18 cellular contexts compared by ENCODE assay signal in the genomic region with DNA sequence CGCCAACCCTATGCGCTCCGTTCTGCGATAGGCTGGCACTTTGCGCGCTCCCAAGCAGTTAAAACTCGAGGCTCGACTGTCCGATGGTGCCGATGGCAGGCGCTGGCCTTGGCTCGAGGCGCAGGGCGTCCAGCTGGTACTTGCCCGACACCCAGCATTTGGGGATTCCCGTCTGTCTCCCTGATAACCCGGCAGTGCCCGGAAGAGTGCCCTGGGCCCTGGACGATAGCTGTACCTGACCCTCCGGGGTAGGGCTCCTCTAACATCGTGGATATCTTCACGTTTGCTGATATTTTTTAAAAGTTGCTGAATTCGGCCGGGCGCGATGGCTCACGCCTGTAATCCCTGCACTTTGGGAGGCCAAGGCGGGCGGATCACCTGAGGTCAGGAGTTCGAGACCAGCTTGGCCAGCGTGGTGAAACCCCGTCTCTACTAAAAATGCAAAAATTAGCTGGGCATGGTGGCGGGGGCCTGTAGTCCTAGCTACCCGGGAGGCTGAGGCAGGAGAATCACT. TPM values are rescaled to one million over a fixed set of nuclear protein-coding genes. Genes with fewer than 3 reads are reported as not detected.
DNase-seq lines count a peak whose midpoint lies in the region; ATAC-seq and TF ChIP-seq lines count a peak whose summit lies in the region.
"Had no signal": no experiment of that assay in that cellular context is flagged by ENCODE, and none has a peak within 500 bp of the region (broad histone marks: within the 10 kb centered on the region; RNA-seq: fewer than 3 reads in every experiment).

No MANE protein-coding gene starts in this region.

- ATAC-seq in left ventricle myocardium superior (no peak), heart right ventricle (no peak), HG03175 (IDR thresholded peaks at IDR 0.05; ENCODE audit: unreplicated experiment) (no peak)
- ATAC-seq: sciatic nerve had no signal

- H3K9ac ChIP-seq in iPS-20b (ENCODE audit: low read depth, low read length) = no peak overlapping the region

- intact Hi-C loops in left ventricle myocardium superior (cut with micrococcal nuclease) = no loop called here
- intact Hi-C loops in heart right ventricle (cut with DNase I) = loop anchor here in 8 of 10 donors (5.0 to 10.0 kb wide), 7 partner anchors 100 to 320 kb away; no protein-coding TSS in a partner anchor
- intact Hi-C loops in activated T-helper 2 cell treated with anti-CD3 and anti-CD28 coated beads, Interferon-gamma antibody, Interleukin-2, Interleukin-4, amounts not matched to agents 10 μg/mL and 5 μg/mL and 100 μg/mL, durations not matched to agents 14 hours and 24 hours and 36 hours (cut with micrococcal nuclease) = loop anchor here (5.0 kb wide), 2 partner anchors 110 to 230 kb away; no protein-coding TSS in a partner anchor
- intact Hi-C loops in testis (cut with DNase I; ENCODE audit: low total_unique reads) = no loop called here
- intact Hi-C loops in prostate gland (cut with DNase I) = no loop called here

- peak overlapping the region; percentile 37 for H3K4me3 Mint-ChIP-seq in activated T-helper 2 cell treated with anti-CD3 and anti-CD28 coated beads, Interferon-gamma antibody, Interleukin-2, Interleukin-4, amounts not matched to agents 10 μg/mL and 5 μg/mL and 100 μg/mL, durations not matched to agents 14 hours and 24 hours and 36 hours (ENCODE audit: low read depth)
- H3K4me3 Mint-ChIP-seq: neural crest cell had no signal

- WGBS in heart right ventricle, 2 donors = 69 to 75% methylated on average over 34 of the region's 34 CpGs
- 72 to 84% methylated on average over 31 to 34 of the region's 34 CpGs for WGBS in testis, 2 donors
- WGBS in prostate gland = 94% methylated on average over 34 of the region's 34 CpGs

- H3K27me3 ChIP-seq in heart right ventricle (peaks cover 7 to 99% (median 94%) of the 10 kb centered on the region in 7 donors), iPS-20b (ENCODE audit: insufficient read depth, low read length) (peaks cover 76% of the 10 kb centered on the region), testis (no peaks in the 10 kb centered on the region), prostate gland (replicated peaks; ENCODE audit: insufficient read depth) (no peaks in the 10 kb centered on the region)

- H3K27ac ChIP-seq in heart right ventricle = no peak overlapping the region
- H3K27ac ChIP-seq in iPS-20b (ENCODE audit: low read length) = no peak overlapping the region
- H3K27ac ChIP-seq in testis = no peak overlapping the region
- no peak overlapping the region for H3K27ac ChIP-seq in prostate gland
- H3K27ac ChIP-seq: esophagus squamous epithelium had no signal

- no peaks in the 10 kb centered on the region for H3K9me3 Mint-ChIP-seq in activated T-helper 2 cell treated with anti-CD3 and anti-CD28 coated beads, Interferon-gamma antibody, Interleukin-2, Interleukin-4, amounts not matched to agents 10 μg/mL and 5 μg/mL and 100 μg/mL, durations not matched to agents 14 hours and 24 hours and 36 hours
- H3K9me3 Mint-ChIP-seq: dendritic cell treated with granulocyte-macrophage colony-stimulating factor and Interleukin-4, amounts not matched to agents 40 ng/mL and 50 ng/mL, for 4 days; neural crest cell had no signal

- H3K9me3 ChIP-seq in heart right ventricle = no peaks in the 10 kb centered on the region
- H3K9me3 ChIP-seq in iPS-20b (ENCODE audit: insufficient read depth, low read depth, low read length) = no peaks in the 10 kb centered on the region
- no peaks in the 10 kb centered on the region for H3K9me3 ChIP-seq in testis
- no peaks in the 10 kb centered on the region for H3K9me3 ChIP-seq in prostate gland
- H3K9me3 ChIP-seq: esophagus squamous epithelium, MG63 had no signal

- TF ChIP-seq POLR2A in testis (IDR thresholded peaks at IDR 0.05) = no peak
- no peak for TF ChIP-seq POLR2A in prostate gland (IDR thresholded peaks at IDR 0.05)

- H3K27ac Mint-ChIP-seq in activated T-helper 2 cell treated with anti-CD3 and anti-CD28 coated beads, Interferon-gamma antibody, Interleukin-2, Interleukin-4, amounts not matched to agents 10 μg/mL and 5 μg/mL and 100 μg/mL, durations not matched to agents 14 hours and 24 hours and 36 hours = no peak overlapping the region
- H3K27ac Mint-ChIP-seq: dendritic cell treated with granulocyte-macrophage colony-stimulating factor and Interleukin-4, amounts not matched to agents 40 ng/mL and 50 ng/mL, for 4 days had no signal

- H3K4me1 ChIP-seq in heart right ventricle (peaks cover 4 to 12% (median 9%) of the 10 kb centered on the region in 9 donors), iPS-20b (ENCODE audit: insufficient read depth, low read length) (no peaks in the 10 kb centered on the region), testis (no peaks in the 10 kb centered on the region), prostate gland (replicated peaks) (no peaks in the 10 kb centered on the region)

- peaks cover 32% of the 10 kb centered on the region for H3K27me3 Mint-ChIP-seq in activated T-helper 2 cell treated with anti-CD3 and anti-CD28 coated beads, Interferon-gamma antibody, Interleukin-2, Interleukin-4, amounts not matched to agents 10 μg/mL and 5 μg/mL and 100 μg/mL, durations not matched to agents 14 hours and 24 hours and 36 hours (ENCODE audit: low read depth)

- H3K4me3 ChIP-seq in heart right ventricle (no peak overlapping the region), iPS-20b (ENCODE audit: low read length) (peak overlapping the region; percentile 63; the same call in 1 of the 2 replicates), testis (peak overlapping the region; percentile 49 to 56), prostate gland (no peak overlapping the region)

- no peak for TF ChIP-seq CTCF in heart right ventricle (IDR thresholded peaks at IDR 0.05)
- no peak for TF ChIP-seq CTCF in testis (IDR thresholded peaks at IDR 0.05)
- TF ChIP-seq CTCF in prostate gland (IDR thresholded peaks at IDR 0.05) = no peak

- no peaks in the 10 kb centered on the region for H3K36me3 ChIP-seq in heart right ventricle
- H3K36me3 ChIP-seq in iPS-20b (ENCODE audit: insufficient read depth, low read depth, low read length) = no peaks in the 10 kb centered on the region
- no peaks in the 10 kb centered on the region for H3K36me3 ChIP-seq in testis (ENCODE audit: low read depth, missing control alignments)
- H3K36me3 ChIP-seq in prostate gland = no peaks in the 10 kb centered on the region
- H3K36me3 ChIP-seq: esophagus squamous epithelium, MG63 had no signal

- H3K4me1 Mint-ChIP-seq in activated T-helper 2 cell treated with anti-CD3 and anti-CD28 coated beads, Interferon-gamma antibody, Interleukin-2, Interleukin-4, amounts not matched to agents 10 μg/mL and 5 μg/mL and 100 μg/mL, durations not matched to agents 14 hours and 24 hours and 36 hours (ENCODE audit: low read depth) = peaks cover 5% of the 10 kb centered on the region

- H3K36me3 Mint-ChIP-seq in activated T-helper 2 cell treated with anti-CD3 and anti-CD28 coated beads, Interferon-gamma antibody, Interleukin-2, Interleukin-4, amounts not matched to agents 10 μg/mL and 5 μg/mL and 100 μg/mL, durations not matched to agents 14 hours and 24 hours and 36 hours (ENCODE audit: low read depth) = no peaks in the 10 kb centered on the region

- peak; percentile 25 for DNase-seq in left ventricle myocardium superior
- DNase-seq in heart right ventricle = no peak
- DNase-seq in activated T-helper 2 cell treated with anti-CD3 and anti-CD28 coated beads, Interferon-gamma antibody, Interleukin-2, Interleukin-4, amounts not matched to agents 10 μg/mL and 5 μg/mL and 100 μg/mL, durations not matched to agents 14 hours and 24 hours and 36 hours (ENCODE audit: low spot score) = no peak
- no peak for DNase-seq in testis
- no peak for DNase-seq in activated CD4-positive, CD25-positive, alpha-beta regulatory T cell treated with anti-CD3 and anti-CD28 coated beads, Interleukin-2, amount 50 U/mL, for 72 hours
- DNase-seq in prostate gland (ENCODE audit: low spot score) = no peak
- DNase-seq: activated CD4-positive, alpha-beta T cell treated with anti-CD3 and anti-CD28 coated beads for 1 hour; esophagus squamous epithelium; GDM1; MG63; NCI-H2081; trophoblast cell had no signal

RNA-seq across cellular contexts. Expression of a gene that starts 0.9 kb away (rescaled TPM):
- total RNA-seq in left ventricle myocardium superior (not detected), heart right ventricle (not detected), testis (1 to 10 TPM in 1 of 2 donors, under 1 TPM in 1; 0.87 to 4.5 TPM), prostate gland (10 to 100 TPM in 1 of 2 donors, 1 to 10 TPM in 1; 6.8 to 45.8 TPM)
- polyA plus RNA-seq in heart right ventricle (under 1 TPM; 0.04 to 0.22 TPM), testis (ENCODE audit: insufficient read depth, low read depth, low replicate concordance) (3.1 TPM)
- not detected in 2 replicates for total RNA-seq in activated T-helper 2 cell treated with anti-CD3 and anti-CD28 coated beads, Interferon-gamma antibody, Interleukin-2, Interleukin-4, amounts not matched to agents 10 μg/mL and 5 μg/mL and 100 μg/mL, durations not matched to agents 14 hours and 24 hours and 36 hours
- total RNA-seq: liver, neural crest cell had no signal
- polyA plus RNA-seq: liver had no signal

RNA-seq across cellular contexts. Expression of a gene that starts 47.4 kb away (rescaled TPM):
- total RNA-seq in left ventricle myocardium superior (16.8 TPM), heart right ventricle (10 to 100 TPM; 10.1 to 16.3 (median 12.1) TPM), testis (10 to 100 TPM; 72.4 to 92.4 TPM), prostate gland (100 to 1,000 TPM in 1 of 2 donors, 10 to 100 TPM in 1; 55.6 to 102 TPM)
- polyA plus RNA-seq in heart right ventricle (10 to 100 TPM in 1 of 2 donors, 1 to 10 TPM in 1; 4.5 to 11.9 TPM), testis (ENCODE audit: insufficient read depth, low read depth, low replicate concordance) (38.7 TPM)
- total RNA-seq in activated T-helper 2 cell treated with anti-CD3 and anti-CD28 coated beads, Interferon-gamma antibody, Interleukin-2, Interleukin-4, amounts not matched to agents 10 μg/mL and 5 μg/mL and 100 μg/mL, durations not matched to agents 14 hours and 24 hours and 36 hours = 26.7 and 29.2 TPM in 2 replicates

Comparison
In these comparisons a context has a peak if more than half of its experiments do, and no peak if none do; other contexts are left out.
1. intact Hi-C loops: an anchor here in heart right ventricle (5.0 to 10.0 kb wide) and activated T-helper 2 cell treated with anti-CD3 and anti-CD28 coated beads, Interferon-gamma antibody, Interleukin-2, Interleukin-4, amounts not matched to agents 10 μg/mL and 5 μg/mL and 100 μg/mL, durations not matched to agents 14 hours and 24 hours and 36 hours (5.0 kb wide); none called in left ventricle myocardium superior, testis and prostate gland.
2. H3K4me3 ChIP-seq: peak in iPS-20b (single experiment) and testis (2 of 2); none in heart right ventricle (0 of 10) and prostate gland (0 of 2).